In genomic region chr9:127521919-127522304, GRCh38 we compare ENCODE assay signal across 10 cellular contexts.
DNase-seq lines count a peak whose midpoint lies in the region; ATAC-seq, FAIRE-seq and TF ChIP-seq lines count a peak whose summit lies in the region.
"Had no signal": no experiment of that assay in that cellular context is flagged by ENCODE, and none has a peak within 500 bp of the region (broad histone marks: within the 10 kb centered on the region; RNA-seq: fewer than 3 reads in every experiment).

No MANE protein-coding gene starts in this region.

- H3K9me2 ChIP-seq in GM23338 (ENCODE audit: insufficient read depth), result no peaks in the 10 kb centered on the region

- H2AFZ ChIP-seq in GM23338, result no peak overlapping the region

- H3K27me3 ChIP-seq in GM23338 (ENCODE audit: insufficient read depth) (no peaks in the 10 kb centered on the region), sigmoid colon (no peaks in the 10 kb centered on the region)

- H3K36me3 ChIP-seq in GM23338 (ENCODE audit: insufficient read depth), result peaks cover 38% of the 10 kb centered on the region
- H3K36me3 ChIP-seq in sigmoid colon, result peaks cover 17 to 49% (median 26%) of the 10 kb centered on the region in 4 donors

- FAIRE-seq in D721Med (lab: Jason Lieb, UNC), result no peak

- H3K36me3 Mint-ChIP-seq in GM23338 (ENCODE audit: low read depth), result peaks cover 73% of the 10 kb centered on the region
- H3K36me3 Mint-ChIP-seq in activated CD8-positive, alpha-beta memory T cell treated with anti-CD3 and anti-CD28 coated beads, Interleukin-2, amount 10 ng/mL, durations not matched to agents 7 days and 5 days, result peaks cover 52% of the 10 kb centered on the region

- no peak for ATAC-seq in GM23338
- ATAC-seq in HG03342 (IDR thresholded peaks at IDR 0.05; ENCODE audit: unreplicated experiment), result no peak
- no peak for ATAC-seq in activated CD8-positive, alpha-beta memory T cell treated with anti-CD3 and anti-CD28 coated beads, Interleukin-2, amount 10 ng/mL, durations not matched to agents 7 days and 5 days

- intact Hi-C loops in sigmoid colon (cut with DNase I), result loop anchor here (5.0 kb wide), 1 partner anchor 60 kb away; no protein-coding TSS in a partner anchor

- H3K27ac ChIP-seq in GM23338 (ENCODE audit: low read depth), result peak overlapping the region; percentile 76
- peak overlapping the region; percentile 73 to 90 (median 82) for H3K27ac ChIP-seq in sigmoid colon

- H3K9me3 Mint-ChIP-seq in GM23338, result peaks cover 46% of the 10 kb centered on the region
- peaks cover 15% of the 10 kb centered on the region for H3K9me3 Mint-ChIP-seq in activated CD8-positive, alpha-beta memory T cell treated with anti-CD3 and anti-CD28 coated beads, Interleukin-2, amount 10 ng/mL, durations not matched to agents 7 days and 5 days (ENCODE audit: low read depth)

- WGBS in sigmoid colon, 2 donors, result 14 to 62% methylated on average over 5 of the region's 5 CpGs

- peaks cover 6% of the 10 kb centered on the region for H3K4me1 ChIP-seq in GM23338 (ENCODE audit: insufficient read depth)
- peaks cover 0 to 77% (median 61%) of the 10 kb centered on the region in 4 donors for H3K4me1 ChIP-seq in sigmoid colon

- no peaks in the 10 kb centered on the region for H3K79me2 ChIP-seq in GM23338 (replicated peaks; ENCODE audit: insufficient read depth)

- peak overlapping the region; percentile 95 for H3K27ac Mint-ChIP-seq in GM23338
- H3K27ac Mint-ChIP-seq in activated CD8-positive, alpha-beta memory T cell treated with anti-CD3 and anti-CD28 coated beads, Interleukin-2, amount 10 ng/mL, durations not matched to agents 7 days and 5 days, result no peak overlapping the region

- DNase-seq in GM23338 (ENCODE audit: low spot score), result no peak
- peak; percentile 64 for DNase-seq in astrocyte of the hippocampus (ENCODE audit: low read depth, low spot score)
- DNase-seq in iPS-NIHi11 (ENCODE audit: low spot score), result peak; percentile 58
- DNase-seq in sigmoid colon, result no peak
- no peak for DNase-seq in D721Med (ENCODE audit: insufficient read length, low spot score)
- no peak for DNase-seq in D341Med (ENCODE audit: low spot score)
- no peak for DNase-seq in activated CD8-positive, alpha-beta memory T cell treated with anti-CD3 and anti-CD28 coated beads, Interleukin-2, amount 10 ng/mL, durations not matched to agents 7 days and 5 days
- DNase-seq: activated CD4-positive, CD25-positive, alpha-beta regulatory T cell; NCI-H2227 treated with DMSO at 0.1 percent for 48 hours had no signal

- 0 out of 2 replicates have a peak, but pooled peaks cover 5% of the 10 kb centered on the region for H3F3A ChIP-seq in GM23338 (replicated peaks; ENCODE audit: low read depth)

- H3K4me3 ChIP-seq in GM23338 (no peak overlapping the region), sigmoid colon (no peak overlapping the region)

- TF ChIP-seq CTCF in GM23338 (conservative IDR thresholded peaks at IDR 0.05; ENCODE audit: low read depth in 2 of 2) (no peak), sigmoid colon (IDR thresholded peaks at IDR 0.05) (no peak), D721Med (IDR thresholded peaks at IDR 0.05; ENCODE audit: insufficient read depth, missing control alignments) (no peak)

- H3K4me1 Mint-ChIP-seq in GM23338, result peaks cover 20% of the 10 kb centered on the region
- peaks cover 21% of the 10 kb centered on the region for H3K4me1 Mint-ChIP-seq in activated CD8-positive, alpha-beta memory T cell treated with anti-CD3 and anti-CD28 coated beads, Interleukin-2, amount 10 ng/mL, durations not matched to agents 7 days and 5 days

- no peak for TF ChIP-seq EP300 in sigmoid colon (IDR thresholded peaks at IDR 0.05)

- CTCF ChIA-PET in activated CD8-positive, alpha-beta memory T cell treated with anti-CD3 and anti-CD28 coated beads, Interleukin-2, amount 10 ng/mL, durations not matched to agents 7 days and 5 days (lab: Charles Lee), result interaction anchor here (1.3 to 3.3 kb wide), 3 partner anchors 13 to 68 kb away, joined by 3 to 9 read pairs (median 3); no protein-coding TSS in a partner anchor

- H3K4me3 Mint-ChIP-seq in GM23338, result no peak overlapping the region; the same call in 2 of the 3 replicates
- no peak overlapping the region for H3K4me3 Mint-ChIP-seq in activated CD8-positive, alpha-beta memory T cell treated with anti-CD3 and anti-CD28 coated beads, Interleukin-2, amount 10 ng/mL, durations not matched to agents 7 days and 5 days

- H3K4me2 ChIP-seq in GM23338, result peak overlapping the region; percentile 60

- H4K20me1 ChIP-seq in GM23338 (replicated peaks; ENCODE audit: insufficient read depth), result no peaks in the 10 kb centered on the region

- peaks cover 8% of the 10 kb centered on the region for H3K27me3 Mint-ChIP-seq in GM23338 (ENCODE audit: insufficient read depth, low read depth, poor library complexity)
- H3K27me3 Mint-ChIP-seq in activated CD8-positive, alpha-beta memory T cell treated with anti-CD3 and anti-CD28 coated beads, Interleukin-2, amount 10 ng/mL, durations not matched to agents 7 days and 5 days, result no peaks in the 10 kb centered on the region

- no peak for TF ChIP-seq POLR2A in sigmoid colon (IDR thresholded peaks at IDR 0.05)

- peaks cover 0 to 6% (median 4%) of the 10 kb centered on the region in 4 donors for H3K9me3 ChIP-seq in sigmoid colon

TF ChIP-seq in GM23338, 12 proteins besides CTCF, POLR2A, EP300 and RAD21 (continues in another document):
- TF ChIP-seq STAT1 (IDR thresholded peaks at IDR 0.05; ENCODE audit: unreplicated experiment), result no peak
- no peak for TF ChIP-seq POLR2AphosphoS5 (IDR thresholded peaks at IDR 0.05; ENCODE audit: low read depth)
- no peak for TF ChIP-seq REST (IDR thresholded peaks at IDR 0.05; ENCODE audit: unreplicated experiment)

Comparison
In these comparisons a context has a peak if more than half of its experiments do, and no peak if none do; other contexts are left out.
1. DNase-seq: peak in astrocyte of the hippocampus (single experiment) and iPS-NIHi11 (single experiment); none in GM23338 (single experiment), sigmoid colon (single experiment), D721Med (single experiment), D341Med (single experiment) and activated CD8-positive, alpha-beta memory T cell treated with anti-CD3 and anti-CD28 coated beads, Interleukin-2, amount 10 ng/mL, durations not matched to agents 7 days and 5 days (single experiment).